ENCODE assay signal across 8 cellular contexts in genomic region chr18:3454365-3455089, GRCh38. TPM values are rescaled to one million over a fixed set of nuclear protein-coding genes. Genes with fewer than 3 reads are reported as not detected.
DNase-seq lines count a peak whose midpoint lies in the region; TF ChIP-seq lines count a peak whose summit lies in the region.

No MANE protein-coding gene starts in this region.

- peak overlapping the region; percentile 84 to 96 (median 94) for H3K4me2 ChIP-seq in BLaER1 treated with 17β-estradiol and CSF1 and Interleukin-3, amounts not matched to agents 10 nM and 100 nM

- TF ChIP-seq POLR2A in spleen (IDR thresholded peaks at IDR 0.05) = peak in 1 of 3 donors; percentile 22

- peaks cover 66 to 86% (median 82%) of the 10 kb centered on the region in 11 experiments for H4K20me1 ChIP-seq in BLaER1 treated with 17β-estradiol and CSF1 and Interleukin-3, amounts not matched to agents 10 nM and 100 nM

- intact Hi-C loops in spleen (cut with DNase I; ENCODE audit: low total_unique reads) = loop anchor here (5.0 to 10.0 kb wide), 3 partner anchors 133 to 210 kb away; no protein-coding TSS in a partner anchor

- H3K4me3 ChIP-seq in BLaER1 treated with 17β-estradiol and CSF1 and Interleukin-3, amounts not matched to agents 10 nM and 100 nM = peak overlapping the region; percentile 93 to 100 (median 96)
- H3K4me3 ChIP-seq in adipocyte (ENCODE audit: low read length) (peak overlapping the region; percentile 96), iPS-18c (ENCODE audit: insufficient read depth, low read depth, low read length) (peak overlapping the region; percentile 92; the same call in 1 of the 2 replicates), spleen (peak overlapping the region; percentile 2 to 80 (median 70))

- H3K9me3 ChIP-seq in BLaER1 treated with 17β-estradiol and CSF1 and Interleukin-3, amounts not matched to agents 10 nM and 100 nM (replicated peaks in 1 of 11) = peaks cover 0 to 20% (median 7%) of the 10 kb centered on the region in 11 experiments; a peak in 6 of 22 replicates
- H3K9me3 ChIP-seq in adipocyte (ENCODE audit: control insufficient read depth, low read length) = no peaks in the 10 kb centered on the region
- H3K9me3 ChIP-seq in iPS-18c (ENCODE audit: control insufficient read depth, insufficient read depth, low read length) = no peaks in the 10 kb centered on the region
- H3K9me3 ChIP-seq in spleen = no peaks in the 10 kb centered on the region

- peak; percentile 68 for TF ChIP-seq CTCF in GM12872 (IDR thresholded peaks at IDR 0.05; ENCODE audit: insufficient read depth, low read depth, low read length)
- peak; percentile 34 to 79 (median 67) for TF ChIP-seq CTCF in spleen (IDR thresholded peaks at IDR 0.05 in 8 of 11, conservative IDR thresholded peaks at IDR 0.05 in 3 of 11)

- peak overlapping the region; percentile 97 to 100 (median 99) for H3K9ac ChIP-seq in BLaER1 treated with 17β-estradiol and CSF1 and Interleukin-3, amounts not matched to agents 10 nM and 100 nM
- H3K9ac ChIP-seq in adipocyte (ENCODE audit: low read length) = peak overlapping the region; percentile 99

- DNase-seq in NCI-H748 treated with DMSO at 0.1 percent for 48 hours (lab: John Stamatoyannopoulos, UW) (peak; percentile 46), adipocyte (ENCODE audit: low read depth) (peak; percentile 79), spleen (no peak), T-helper 9 cell (no peak), GM19238 (ENCODE audit: insufficient read length, low spot score) (no peak)

- H3K4me1 ChIP-seq in BLaER1 treated with 17β-estradiol and CSF1 and Interleukin-3, amounts not matched to agents 10 nM and 100 nM = peaks cover 30 to 58% (median 47%) of the 10 kb centered on the region in 10 experiments
- peaks cover 47% of the 10 kb centered on the region for H3K4me1 ChIP-seq in adipocyte (ENCODE audit: control insufficient read depth, insufficient read depth, low read length)
- peaks cover 8 to 89% (median 64%) of the 10 kb centered on the region in 6 donors for H3K4me1 ChIP-seq in spleen

- H3K36me3 ChIP-seq in BLaER1 treated with 17β-estradiol and CSF1 and Interleukin-3, amounts not matched to agents 10 nM and 100 nM = peaks cover 40 to 75% (median 54%) of the 10 kb centered on the region in 11 experiments
- H3K36me3 ChIP-seq in adipocyte (ENCODE audit: control insufficient read depth, insufficient read depth, low read length, severe bottlenecking) (peaks cover 35% of the 10 kb centered on the region), spleen (peaks cover 0 to 35% (median 24%) of the 10 kb centered on the region in 6 donors)

- peak overlapping the region; percentile 97 to 100 (median 99); a peak in 21 of 22 replicates for H3K27ac ChIP-seq in BLaER1 treated with 17β-estradiol and CSF1 and Interleukin-3, amounts not matched to agents 10 nM and 100 nM
- peak overlapping the region; percentile 94 to 99 (median 99) for H3K27ac ChIP-seq in spleen

- no peaks in the 10 kb centered on the region for H3K27me3 ChIP-seq in BLaER1 treated with 17β-estradiol and CSF1 and Interleukin-3, amounts not matched to agents 10 nM and 100 nM
- H3K27me3 ChIP-seq in adipocyte (replicated peaks; ENCODE audit: control insufficient read depth, insufficient read depth, low read length) = no peaks in the 10 kb centered on the region
- H3K27me3 ChIP-seq in spleen (replicated peaks in 1 of 7) = no peaks in the 10 kb centered on the region

- 0 to 2% (median 0%) methylated on average over 4 of the region's 4 CpGs for WGBS in spleen, 5 donors

RNA-seq across cellular contexts. Expression of gene TGIF1, which starts 4.6 kb away (rescaled TPM):
- 10 to 100 TPM; 25.3 to 64.5 (median 39.9) TPM for total RNA-seq in spleen
- polyA plus RNA-seq in spleen = 10 to 100 TPM; 27.7 to 35.7 (median 28.4) TPM

Comparison
In these comparisons a context has a peak if more than half of its experiments do, and no peak if none do; other contexts are left out.
1. DNase-seq: peak in NCI-H748 treated with DMSO at 0.1 percent for 48 hours (single experiment) and adipocyte (single experiment); none in spleen (single experiment), T-helper 9 cell (single experiment) and GM19238 (single experiment).
2. Peak in every context shown above with its lines, with median percentiles within 50 percentile points of each other: H3K4me3 ChIP-seq.